Comparison of ENCODE assay signal across 26 cellular contexts in the genomic region with DNA sequence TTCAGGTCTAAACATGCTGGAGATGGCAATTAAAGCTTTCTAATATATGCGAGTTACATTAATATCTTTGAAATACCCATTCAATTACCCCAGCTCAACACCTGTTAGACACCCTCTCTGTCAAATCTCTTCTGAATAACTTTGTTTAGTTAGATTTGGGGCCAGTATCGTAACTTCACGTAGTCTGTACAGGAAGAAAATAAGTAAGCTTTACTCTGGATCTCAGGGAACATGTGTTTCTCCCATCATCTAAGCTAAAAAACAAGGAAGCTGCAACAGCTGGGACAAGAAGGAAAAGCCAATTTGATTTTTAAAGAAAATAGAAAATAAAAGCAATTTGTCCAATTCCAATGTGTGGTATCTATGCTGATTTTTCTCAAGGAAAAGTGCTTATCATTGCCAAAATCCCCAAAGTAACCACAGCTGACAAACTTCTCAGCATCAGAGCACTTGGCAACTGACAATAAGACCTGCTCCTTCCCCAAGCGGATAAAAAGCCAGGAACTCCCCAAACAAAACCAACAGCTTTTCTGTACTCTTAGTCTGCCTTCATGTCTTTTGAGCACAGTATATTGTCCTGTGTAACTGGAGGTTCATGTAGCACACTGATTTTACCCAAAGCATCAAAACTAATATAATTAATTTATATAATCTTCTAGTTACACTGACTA.
"Had no signal": no experiment of that assay in that cellular context is flagged by ENCODE, and none has a peak within 500 bp of the region (broad histone marks: within the 10 kb centered on the region; RNA-seq: fewer than 3 reads in every experiment).

No MANE protein-coding gene starts in this region.

- ATAC-seq: activated CD8-positive, alpha-beta T cell treated with anti-CD3 and anti-CD28 coated beads, Interleukin-2, amount 10 ng/mL, durations not matched to agents 7 days and 5 days; Panc1; WTC11 had no signal

- H3K4me3 ChIP-seq: cardiac muscle cell had no signal

- H3K27ac ChIP-seq: brain microvascular endothelial cell, cardiac muscle cell had no signal

- H3K36me3 ChIP-seq: brain microvascular endothelial cell, cardiac muscle cell had no signal

- DNase-seq: activated CD4-positive, alpha-beta T cell treated with anti-CD3 and anti-CD28 coated beads for 48 hours; activated CD4-positive, alpha-beta T cell treated with anti-CD3 and anti-CD28 coated beads, Interleukin-2, amount 50 U/mL, for 4 hours; activated CD4-positive, CD25-positive, alpha-beta regulatory T cell treated with anti-CD3 and anti-CD28 coated beads, Interleukin-2, amount 50 U/mL, for 72 hours; activated CD8-positive, alpha-beta memory T cell treated with anti-CD3 and anti-CD28 coated beads, Interleukin-2, amount 50 U/mL, for 48 hours; activated CD8-positive, alpha-beta T cell treated with anti-CD3 and anti-CD28 coated beads, Interleukin-2, amount 10 ng/mL, durations not matched to agents 7 days and 5 days; activated effector memory CD4-positive, alpha-beta T cell treated with Interleukin-2 at 50 U/mL for 16 hours; activated naive CD4-positive, alpha-beta T cell; activated T-cell treated with anti-CD3 and anti-CD28 coated beads, Interleukin-2, amount 50 U/mL, for 24 hours; aorta; brain microvascular endothelial cell; Kasumi-1; KBM-7; NCI-H1417; NCI-H1930; NCI-H2171; NCI-H2227 treated with DMSO at 0.1 percent for 48 hours; NCI-H446 treated with DMSO at 0.1 percent for 48 hours; NCI-H524 treated with DMSO at 0.1 percent for 48 hours; NCI-H82; NK-92 treated with Interleukin-12 subunit alpha and Interleukin-12 subunit beta, amount 100 ng/mL, for 24 hours; RPMI8226; SHP77; T-helper 9 cell had no signal

- H3K27me3 ChIP-seq: brain microvascular endothelial cell, cardiac muscle cell had no signal
